In genomic region chr3:39180546-39181346, GRCh38 we compare ENCODE assay signal across 8 cellular contexts. TPM values are rescaled to one million over a fixed set of nuclear protein-coding genes. Genes with fewer than 3 reads are reported as not detected.
A peak's percentile ranks its signal among the peaks of the same experiment; 100 is the strongest.
DNase-seq lines count a peak whose midpoint lies in the region; ATAC-seq and TF ChIP-seq lines count a peak whose summit lies in the region.

No MANE protein-coding gene starts in this region.

- H3K9me3 ChIP-seq in neural progenitor cell (ENCODE audit: low read depth): no peaks in the 10 kb centered on the region
- no peaks in the 10 kb centered on the region for H3K9me3 ChIP-seq in stomach

- H3K27me3 ChIP-seq in GM23338 (ENCODE audit: insufficient read depth): peaks cover 17% of the 10 kb centered on the region
- no peaks in the 10 kb centered on the region for H3K27me3 ChIP-seq in foreskin keratinocyte
- H3K27me3 ChIP-seq in neural progenitor cell: peaks cover 17% of the 10 kb centered on the region
- no peaks in the 10 kb centered on the region for H3K27me3 ChIP-seq in stomach

- TF ChIP-seq POLR2A in Raji (IDR thresholded peaks at IDR 0.05; ENCODE audit: insufficient read depth, low read depth, low read length): peak; percentile 36; the same call in 1 of the 2 replicates
- no peak for TF ChIP-seq POLR2A in stomach (IDR thresholded peaks at IDR 0.05)

- no peak overlapping the region for H3K27ac Mint-ChIP-seq in GM23338
- peak overlapping the region; percentile 68 for H3K27ac Mint-ChIP-seq in neural progenitor cell

- no peaks in the 10 kb centered on the region; the same call in 2 of the 3 replicates for H3K9me3 Mint-ChIP-seq in GM23338
- no peaks in the 10 kb centered on the region for H3K9me3 Mint-ChIP-seq in neural progenitor cell

- peak overlapping the region; percentile 97 for H2AFZ ChIP-seq in GM23338
- peak overlapping the region; percentile 81 for H2AFZ ChIP-seq in neural progenitor cell (replicated peaks)

- DNase-seq in DMS53 treated with DMSO at 0.1 percent for 48 hours (lab: John Stamatoyannopoulos, UW; ENCODE audit: unreplicated experiment) (peak; percentile 44), GM23338 (ENCODE audit: low spot score) (peak; percentile 94), LNCaP clone FGC (ENCODE audit: low read depth) (peak; percentile 68), activated gamma-delta T cell (lab: John Stamatoyannopoulos, UW) (peak; percentile 85), foreskin keratinocyte (peak; percentile 46 to 71), neural progenitor cell (ENCODE audit: low spot score) (peak; percentile 97), stomach (peak; percentile 97)

- H3K79me2 ChIP-seq in GM23338 (replicated peaks; ENCODE audit: insufficient read depth) (no peaks in the 10 kb centered on the region), neural progenitor cell (ENCODE audit: low read depth) (no peaks in the 10 kb centered on the region)

- peak; percentile 90 for ATAC-seq in GM23338
- peak; percentile 91 for ATAC-seq in foreskin keratinocyte

- H3K4me1 ChIP-seq in GM23338 (ENCODE audit: insufficient read depth) (peaks cover 44% of the 10 kb centered on the region), foreskin keratinocyte (peaks cover 30% of the 10 kb centered on the region), neural progenitor cell (peaks cover 23% of the 10 kb centered on the region), stomach (peaks cover 39 to 85% (median 64%) of the 10 kb centered on the region in 4 donors)

- no peaks in the 10 kb centered on the region for H3K36me3 ChIP-seq in GM23338 (ENCODE audit: insufficient read depth)
- H3K36me3 ChIP-seq in neural progenitor cell: no peaks in the 10 kb centered on the region
- no peaks in the 10 kb centered on the region for H3K36me3 ChIP-seq in stomach

- peak overlapping the region; percentile 91; the same call in 1 of the 2 replicates for H3K27ac ChIP-seq in GM23338 (ENCODE audit: low read depth)
- H3K27ac ChIP-seq in foreskin keratinocyte: no peak overlapping the region
- no peak overlapping the region for H3K27ac ChIP-seq in neural progenitor cell
- H3K27ac ChIP-seq in stomach: peak overlapping the region; percentile 86 to 94 (median 92)

- no peak overlapping the region for H3K9ac ChIP-seq in neural progenitor cell

- H3K4me2 ChIP-seq in GM23338: peak overlapping the region; percentile 79
- peak overlapping the region; percentile 94 for H3K4me2 ChIP-seq in neural progenitor cell

- H3F3A ChIP-seq in GM23338 (replicated peaks; ENCODE audit: low read depth) (peaks cover 9% of the 10 kb centered on the region), neural progenitor cell (ENCODE audit: low read depth) (peaks cover 31% of the 10 kb centered on the region)

- WGBS in stomach, 5 donors: 2 to 5% (median 3%) methylated on average over 25 to 62 of the region's 64 CpGs

- H3K4me3 Mint-ChIP-seq in GM23338 (peak overlapping the region; percentile 78), neural progenitor cell (peak overlapping the region; percentile 85)

- TF ChIP-seq EP300 in stomach (IDR thresholded peaks at IDR 0.05): peak; percentile 33

- peaks cover 40% of the 10 kb centered on the region for H3K4me1 Mint-ChIP-seq in GM23338
- H3K4me1 Mint-ChIP-seq in neural progenitor cell: peaks cover 54% of the 10 kb centered on the region

- intact Hi-C loops in stomach (cut with DNase I; ENCODE audit: low total_unique reads): no loop called here

- TF ChIP-seq CTCF in GM23338 (conservative IDR thresholded peaks at IDR 0.05; ENCODE audit: low read depth in 2 of 2) (no peak), LNCaP clone FGC (IDR thresholded peaks at IDR 0.05; ENCODE audit: control insufficient read depth, extremely low read depth, insufficient read depth) (0 out of 2 replicates have a peak, but pooled peaks have one; percentile 16), foreskin keratinocyte (conservative IDR thresholded peaks at IDR 0.05) (peak; percentile 39), neural progenitor cell (IDR thresholded peaks at IDR 0.05) (no peak), stomach (IDR thresholded peaks at IDR 0.05) (peak in 2 of 7 experiments; percentile 22 to 28)

- H4K20me1 ChIP-seq in GM23338 (replicated peaks; ENCODE audit: insufficient read depth): no peaks in the 10 kb centered on the region
- H4K20me1 ChIP-seq in neural progenitor cell (ENCODE audit: low read depth): no peaks in the 10 kb centered on the region

- peaks cover 4% of the 10 kb centered on the region; the same call in 1 of the 2 replicates for H3K9me2 ChIP-seq in GM23338 (ENCODE audit: insufficient read depth)

- H3K4me3 ChIP-seq in GM23338 (peak overlapping the region; percentile 57), LNCaP clone FGC (ENCODE audit: low read depth, low read length) (peak overlapping the region; percentile 44), neural progenitor cell (peak overlapping the region; percentile 62), stomach (peak overlapping the region; percentile 36 to 48 (median 40))

- H3K36me3 Mint-ChIP-seq in GM23338 (ENCODE audit: low read depth) (no peaks in the 10 kb centered on the region; the same call in 2 of the 3 replicates), neural progenitor cell (no peaks in the 10 kb centered on the region)

- H3K27me3 Mint-ChIP-seq in GM23338 (ENCODE audit: insufficient read depth, low read depth, poor library complexity) (peaks cover 25% of the 10 kb centered on the region), neural progenitor cell (ENCODE audit: insufficient read depth, low read depth) (peaks cover 9% of the 10 kb centered on the region)

TF ChIP-seq in GM23338, 12 proteins besides CTCF, POLR2A, EP300 and RAD21:
- no peak for TF ChIP-seq STAT1 (IDR thresholded peaks at IDR 0.05; ENCODE audit: unreplicated experiment)
- TF ChIP-seq CREB1 (CRISPR knock-in tag; IDR thresholded peaks at IDR 0.05; ENCODE audit: low read depth): peak; percentile 16; the same call in 1 of the 2 replicates

RNA-seq across cellular contexts. Expression of gene XIRP1, which starts 11.6 kb away (rescaled TPM):
- total RNA-seq in GM23338 (2014; rRNA removed; shearing (Covaris generic)): not detected in 2 replicates
- 0.03 TPM in 1 of 2 replicates, not detected in the other for polyA plus RNA-seq in GM23338 (2016; fragmentation: Nextera tagmentation; extraction: Ambion mirVana)
- not detected in 2 replicates for total RNA-seq in foreskin keratinocyte
- not detected in 2 replicates for polyA plus RNA-seq in foreskin keratinocyte
- not detected in 2 replicates for total RNA-seq in neural progenitor cell (ENCODE audit: low replicate concordance)
- total RNA-seq in stomach: under 1 TPM in 2 of 5 donors, not detected in 3; under 0.01 to 0.18 TPM
- 1 to 10 TPM in 1 of 3 donors, under 1 TPM in 2; 0.08 to 1.1 (median 0.56) TPM for polyA plus RNA-seq in stomach

RNA-seq across cellular contexts. Expression of gene CSRNP1, which starts 27.4 kb away (rescaled TPM):
- total RNA-seq in GM23338 (2014; rRNA removed; shearing (Covaris generic)): 8.3 and 10.0 TPM in 2 replicates
- polyA plus RNA-seq in GM23338 (2016; fragmentation: Nextera tagmentation; extraction: Ambion mirVana): 4.7 and 4.9 TPM in 2 replicates
- total RNA-seq in foreskin keratinocyte: 9.6 and 16.1 TPM in 2 replicates
- 6.4 and 10.2 TPM in 2 replicates for polyA plus RNA-seq in foreskin keratinocyte
- total RNA-seq in neural progenitor cell (ENCODE audit: low replicate concordance): 1.9 and 6.5 TPM in 2 replicates
- 10 to 100 TPM; 20.4 to 62.3 (median 35.3) TPM for total RNA-seq in stomach
- polyA plus RNA-seq in stomach: 10 to 100 TPM; 16.8 to 18.0 (median 17.8) TPM

Comparison
In these comparisons a context has a peak if more than half of its experiments do, and no peak if none do; other contexts are left out.
1. DNase-seq: peak in every context shown above with its lines; median percentile 97 in neural progenitor cell; 97 in stomach; 94 in GM23338; 85 in activated gamma-delta T cell; 68 in LNCaP clone FGC; 58 in foreskin keratinocyte; 44 in DMS53 treated with DMSO at 0.1 percent for 48 hours.
2. H3K27ac ChIP-seq: peak in GM23338 (single experiment) and stomach (5 of 5); none in foreskin keratinocyte (single experiment) and neural progenitor cell (single experiment).
3. CTCF ChIP-seq: peak in LNCaP clone FGC (single experiment) and foreskin keratinocyte (single experiment); none in GM23338 (0 of 2) and neural progenitor cell (single experiment).
4. Peak in every context shown above with its lines, with median percentiles within 50 percentile points of each other: H3K4me3 ChIP-seq.